ENCODE assay signal across 1 cellular context in the genomic region with DNA sequence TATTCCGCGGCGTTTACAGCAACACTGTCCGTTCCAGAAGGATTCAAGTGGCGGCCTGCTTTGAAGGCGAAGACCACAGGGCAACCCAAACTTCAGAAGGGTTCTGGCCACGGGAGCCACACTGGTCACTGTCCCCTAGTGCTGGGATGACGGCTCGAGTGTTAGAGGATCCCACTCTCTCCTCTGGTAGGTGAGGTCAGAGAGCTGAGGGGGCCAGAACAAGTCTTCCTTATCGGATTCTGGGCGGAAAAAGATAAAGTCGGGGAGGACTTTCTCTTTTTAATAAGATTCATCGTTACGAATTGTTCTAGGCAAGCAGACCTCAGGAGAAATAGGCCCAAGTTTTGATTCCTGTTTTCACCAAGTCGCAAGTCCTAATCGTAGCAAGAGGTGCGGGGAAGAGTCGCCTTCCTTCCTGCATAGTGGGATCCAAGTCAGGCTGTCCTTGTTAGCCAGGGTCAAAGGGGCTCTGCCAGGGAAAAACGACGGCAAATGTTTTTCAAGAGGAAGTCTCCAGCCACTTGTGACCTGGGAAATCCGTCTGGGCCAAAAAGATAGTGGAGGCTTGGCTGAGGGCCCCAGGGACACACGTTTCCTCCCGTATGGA.
TF ChIP-seq lines count a peak whose summit lies in the region.

No MANE protein-coding gene starts in this region.

TF ChIP-seq in K562, 482 proteins besides CTCF, POLR2A, EP300 and RAD21 (continued from another document and continues in another):
- TF ChIP-seq, protein P1, sequence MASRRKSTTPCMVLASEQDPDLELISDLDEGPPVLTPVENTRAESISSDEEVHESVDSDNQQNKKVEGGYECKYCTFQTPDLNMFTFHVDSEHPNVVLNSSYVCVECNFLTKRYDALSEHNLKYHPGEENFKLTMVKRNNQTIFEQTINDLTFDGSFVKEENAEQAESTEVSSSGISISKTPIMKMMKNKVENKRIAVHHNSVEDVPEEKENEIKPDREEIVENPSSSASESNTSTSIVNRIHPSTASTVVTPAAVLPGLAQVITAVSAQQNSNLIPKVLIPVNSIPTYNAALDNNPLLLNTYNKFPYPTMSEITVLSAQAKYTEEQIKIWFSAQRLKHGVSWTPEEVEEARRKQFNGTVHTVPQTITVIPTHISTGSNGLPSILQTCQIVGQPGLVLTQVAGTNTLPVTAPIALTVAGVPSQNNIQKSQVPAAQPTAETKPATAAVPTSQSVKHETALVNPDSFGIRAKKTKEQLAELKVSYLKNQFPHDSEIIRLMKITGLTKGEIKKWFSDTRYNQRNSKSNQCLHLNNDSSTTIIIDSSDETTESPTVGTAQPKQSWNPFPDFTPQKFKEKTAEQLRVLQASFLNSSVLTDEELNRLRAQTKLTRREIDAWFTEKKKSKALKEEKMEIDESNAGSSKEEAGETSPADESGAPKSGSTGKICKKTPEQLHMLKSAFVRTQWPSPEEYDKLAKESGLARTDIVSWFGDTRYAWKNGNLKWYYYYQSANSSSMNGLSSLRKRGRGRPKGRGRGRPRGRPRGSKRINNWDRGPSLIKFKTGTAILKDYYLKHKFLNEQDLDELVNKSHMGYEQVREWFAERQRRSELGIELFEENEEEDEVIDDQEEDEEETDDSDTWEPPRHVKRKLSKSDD (conservative IDR thresholded peaks at IDR 0.05; ENCODE audit: low read length), result no peak
- TF ChIP-seq FOXK1 (CRISPR knock-in tag; IDR thresholded peaks at IDR 0.05; ENCODE audit: borderline replicate concordance) (no peak), ZNF76 (CRISPR knock-in tag; IDR thresholded peaks at IDR 0.05; ENCODE audit: borderline replicate concordance) (no peak), NR1H2 (CRISPR knock-in tag; IDR thresholded peaks at IDR 0.05) (no peak; the same call in 1 of the 2 replicates), PTBP1 (IDR thresholded peaks at IDR 0.05; ENCODE audit: low read depth, low read length) (no peak), ASH1L (IDR thresholded peaks at IDR 0.05; ENCODE audit: borderline replicate concordance, low read depth, partially characterized antibody) (no peak), GABPA (tag; conservative IDR thresholded peaks at IDR 0.05; ENCODE audit: low read depth) (no peak), ZNF445 (CRISPR knock-in tag; IDR thresholded peaks at IDR 0.05; ENCODE audit: low read depth) (0 out of 2 replicates have a peak, but pooled peaks have one; percentile 31), CEBPG (CRISPR knock-in tag; IDR thresholded peaks at IDR 0.05) (no peak; the same call in 1 of the 2 replicates), CEBPG (tag; conservative IDR thresholded peaks at IDR 0.05 in 1 of 2, IDR thresholded peaks at IDR 0.05 in 1 of 2) (no peak), STAT5B (CRISPR knock-in tag; IDR thresholded peaks at IDR 0.05) (no peak), ZNF311 (CRISPR knock-in tag; IDR thresholded peaks at IDR 0.05) (peak; percentile 45; the same call in 1 of the 2 replicates), JUNB (CRISPR knock-in tag; conservative IDR thresholded peaks at IDR 0.05) (no peak), NR3C1 (CRISPR knock-in tag; IDR thresholded peaks at IDR 0.05) (no peak), NR2C1 (IDR thresholded peaks at IDR 0.05) (no peak), NR2C1 (tag; IDR thresholded peaks at IDR 0.05) (peak; percentile 81; the same call in 1 of the 2 replicates), NUFIP1 (IDR thresholded peaks at IDR 0.05; ENCODE audit: partially characterized antibody) (no peak), CXXC5 (CRISPR knock-in tag; IDR thresholded peaks at IDR 0.05) (no peak), MXI1 (IDR thresholded peaks at IDR 0.05; ENCODE audit: low read depth, low read length) (no peak), TCFL5 (CRISPR knock-in tag; conservative IDR thresholded peaks at IDR 0.05) (no peak), BACH1 (tag; IDR thresholded peaks at IDR 0.05) (no peak; the same call in 1 of the 2 replicates), NONO (IDR thresholded peaks at IDR 0.05; ENCODE audit: low read depth in 2 of 2, low read length in 1 of 2) (no peak), PHB (CRISPR knock-in tag; IDR thresholded peaks at IDR 0.05) (0 out of 2 replicates have a peak, but pooled peaks have one; percentile 10)
- TF ChIP-seq, protein P2, sequence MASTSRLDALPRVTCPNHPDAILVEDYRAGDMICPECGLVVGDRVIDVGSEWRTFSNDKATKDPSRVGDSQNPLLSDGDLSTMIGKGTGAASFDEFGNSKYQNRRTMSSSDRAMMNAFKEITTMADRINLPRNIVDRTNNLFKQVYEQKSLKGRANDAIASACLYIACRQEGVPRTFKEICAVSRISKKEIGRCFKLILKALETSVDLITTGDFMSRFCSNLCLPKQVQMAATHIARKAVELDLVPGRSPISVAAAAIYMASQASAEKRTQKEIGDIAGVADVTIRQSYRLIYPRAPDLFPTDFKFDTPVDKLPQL (IDR thresholded peaks at IDR 0.05; ENCODE audit: extremely low read depth, insufficient read length), result no peak
- TF ChIP-seq, protein P3, sequence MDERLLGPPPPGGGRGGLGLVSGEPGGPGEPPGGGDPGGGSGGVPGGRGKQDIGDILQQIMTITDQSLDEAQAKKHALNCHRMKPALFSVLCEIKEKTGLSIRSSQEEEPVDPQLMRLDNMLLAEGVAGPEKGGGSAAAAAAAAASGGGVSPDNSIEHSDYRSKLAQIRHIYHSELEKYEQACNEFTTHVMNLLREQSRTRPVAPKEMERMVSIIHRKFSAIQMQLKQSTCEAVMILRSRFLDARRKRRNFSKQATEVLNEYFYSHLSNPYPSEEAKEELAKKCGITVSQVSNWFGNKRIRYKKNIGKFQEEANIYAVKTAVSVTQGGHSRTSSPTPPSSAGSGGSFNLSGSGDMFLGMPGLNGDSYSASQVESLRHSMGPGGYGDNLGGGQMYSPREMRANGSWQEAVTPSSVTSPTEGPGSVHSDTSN (CRISPR knock-in tag; IDR thresholded peaks at IDR 0.05; ENCODE audit: low read depth), result no peak
- TF ChIP-seq, protein P3 (tag; conservative IDR thresholded peaks at IDR 0.05; ENCODE audit: low read depth), result no peak
- TF ChIP-seq, protein P4, sequence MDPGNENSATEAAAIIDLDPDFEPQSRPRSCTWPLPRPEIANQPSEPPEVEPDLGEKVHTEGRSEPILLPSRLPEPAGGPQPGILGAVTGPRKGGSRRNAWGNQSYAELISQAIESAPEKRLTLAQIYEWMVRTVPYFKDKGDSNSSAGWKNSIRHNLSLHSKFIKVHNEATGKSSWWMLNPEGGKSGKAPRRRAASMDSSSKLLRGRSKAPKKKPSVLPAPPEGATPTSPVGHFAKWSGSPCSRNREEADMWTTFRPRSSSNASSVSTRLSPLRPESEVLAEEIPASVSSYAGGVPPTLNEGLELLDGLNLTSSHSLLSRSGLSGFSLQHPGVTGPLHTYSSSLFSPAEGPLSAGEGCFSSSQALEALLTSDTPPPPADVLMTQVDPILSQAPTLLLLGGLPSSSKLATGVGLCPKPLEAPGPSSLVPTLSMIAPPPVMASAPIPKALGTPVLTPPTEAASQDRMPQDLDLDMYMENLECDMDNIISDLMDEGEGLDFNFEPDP (CRISPR knock-in tag; IDR thresholded peaks at IDR 0.05), result no peak
- TF ChIP-seq, protein P5, sequence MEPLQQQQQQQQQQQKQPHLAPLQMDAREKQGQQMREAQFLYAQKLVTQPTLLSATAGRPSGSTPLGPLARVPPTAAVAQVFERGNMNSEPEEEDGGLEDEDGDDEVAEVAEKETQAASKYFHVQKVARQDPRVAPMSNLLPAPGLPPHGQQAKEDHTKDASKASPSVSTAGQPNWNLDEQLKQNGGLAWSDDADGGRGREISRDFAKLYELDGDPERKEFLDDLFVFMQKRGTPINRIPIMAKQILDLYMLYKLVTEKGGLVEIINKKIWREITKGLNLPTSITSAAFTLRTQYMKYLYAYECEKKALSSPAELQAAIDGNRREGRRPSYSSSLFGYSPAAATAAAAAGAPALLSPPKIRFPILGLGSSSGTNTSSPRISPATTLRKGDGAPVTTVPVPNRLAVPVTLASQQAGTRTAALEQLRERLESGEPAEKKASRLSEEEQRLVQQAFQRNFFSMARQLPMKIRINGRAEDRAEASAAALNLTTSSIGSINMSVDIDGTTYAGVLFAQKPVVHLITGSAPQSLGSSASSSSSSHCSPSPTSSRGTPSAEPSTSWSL (CRISPR knock-in tag; IDR thresholded peaks at IDR 0.05; ENCODE audit: borderline replicate concordance), result no peak
- TF ChIP-seq, protein P6, sequence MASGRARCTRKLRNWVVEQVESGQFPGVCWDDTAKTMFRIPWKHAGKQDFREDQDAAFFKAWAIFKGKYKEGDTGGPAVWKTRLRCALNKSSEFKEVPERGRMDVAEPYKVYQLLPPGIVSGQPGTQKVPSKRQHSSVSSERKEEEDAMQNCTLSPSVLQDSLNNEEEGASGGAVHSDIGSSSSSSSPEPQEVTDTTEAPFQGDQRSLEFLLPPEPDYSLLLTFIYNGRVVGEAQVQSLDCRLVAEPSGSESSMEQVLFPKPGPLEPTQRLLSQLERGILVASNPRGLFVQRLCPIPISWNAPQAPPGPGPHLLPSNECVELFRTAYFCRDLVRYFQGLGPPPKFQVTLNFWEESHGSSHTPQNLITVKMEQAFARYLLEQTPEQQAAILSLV (tag; IDR thresholded peaks at IDR 0.05), result no peak
- TF ChIP-seq, protein P7, sequence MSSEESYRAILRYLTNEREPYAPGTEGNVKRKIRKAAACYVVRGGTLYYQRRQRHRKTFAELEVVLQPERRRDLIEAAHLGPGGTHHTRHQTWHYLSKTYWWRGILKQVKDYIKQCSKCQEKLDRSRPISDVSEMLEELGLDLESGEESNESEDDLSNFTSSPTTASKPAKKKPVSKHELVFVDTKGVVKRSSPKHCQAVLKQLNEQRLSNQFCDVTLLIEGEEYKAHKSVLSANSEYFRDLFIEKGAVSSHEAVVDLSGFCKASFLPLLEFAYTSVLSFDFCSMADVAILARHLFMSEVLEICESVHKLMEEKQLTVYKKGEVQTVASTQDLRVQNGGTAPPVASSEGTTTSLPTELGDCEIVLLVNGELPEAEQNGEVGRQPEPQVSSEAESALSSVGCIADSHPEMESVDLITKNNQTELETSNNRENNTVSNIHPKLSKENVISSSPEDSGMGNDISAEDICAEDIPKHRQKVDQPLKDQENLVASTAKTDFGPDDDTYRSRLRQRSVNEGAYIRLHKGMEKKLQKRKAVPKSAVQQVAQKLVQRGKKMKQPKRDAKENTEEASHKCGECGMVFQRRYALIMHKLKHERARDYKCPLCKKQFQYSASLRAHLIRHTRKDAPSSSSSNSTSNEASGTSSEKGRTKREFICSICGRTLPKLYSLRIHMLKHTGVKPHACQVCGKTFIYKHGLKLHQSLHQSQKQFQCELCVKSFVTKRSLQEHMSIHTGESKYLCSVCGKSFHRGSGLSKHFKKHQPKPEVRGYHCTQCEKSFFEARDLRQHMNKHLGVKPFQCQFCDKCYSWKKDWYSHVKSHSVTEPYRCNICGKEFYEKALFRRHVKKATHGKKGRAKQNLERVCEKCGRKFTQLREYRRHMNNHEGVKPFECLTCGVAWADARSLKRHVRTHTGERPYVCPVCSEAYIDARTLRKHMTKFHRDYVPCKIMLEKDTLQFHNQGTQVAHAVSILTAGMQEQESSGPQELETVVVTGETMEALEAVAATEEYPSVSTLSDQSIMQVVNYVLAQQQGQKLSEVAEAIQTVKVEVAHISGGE (CRISPR knock-in tag; IDR thresholded peaks at IDR 0.05), result no peak; a peak in 1 of 6 replicates
- TF ChIP-seq, protein P8, sequence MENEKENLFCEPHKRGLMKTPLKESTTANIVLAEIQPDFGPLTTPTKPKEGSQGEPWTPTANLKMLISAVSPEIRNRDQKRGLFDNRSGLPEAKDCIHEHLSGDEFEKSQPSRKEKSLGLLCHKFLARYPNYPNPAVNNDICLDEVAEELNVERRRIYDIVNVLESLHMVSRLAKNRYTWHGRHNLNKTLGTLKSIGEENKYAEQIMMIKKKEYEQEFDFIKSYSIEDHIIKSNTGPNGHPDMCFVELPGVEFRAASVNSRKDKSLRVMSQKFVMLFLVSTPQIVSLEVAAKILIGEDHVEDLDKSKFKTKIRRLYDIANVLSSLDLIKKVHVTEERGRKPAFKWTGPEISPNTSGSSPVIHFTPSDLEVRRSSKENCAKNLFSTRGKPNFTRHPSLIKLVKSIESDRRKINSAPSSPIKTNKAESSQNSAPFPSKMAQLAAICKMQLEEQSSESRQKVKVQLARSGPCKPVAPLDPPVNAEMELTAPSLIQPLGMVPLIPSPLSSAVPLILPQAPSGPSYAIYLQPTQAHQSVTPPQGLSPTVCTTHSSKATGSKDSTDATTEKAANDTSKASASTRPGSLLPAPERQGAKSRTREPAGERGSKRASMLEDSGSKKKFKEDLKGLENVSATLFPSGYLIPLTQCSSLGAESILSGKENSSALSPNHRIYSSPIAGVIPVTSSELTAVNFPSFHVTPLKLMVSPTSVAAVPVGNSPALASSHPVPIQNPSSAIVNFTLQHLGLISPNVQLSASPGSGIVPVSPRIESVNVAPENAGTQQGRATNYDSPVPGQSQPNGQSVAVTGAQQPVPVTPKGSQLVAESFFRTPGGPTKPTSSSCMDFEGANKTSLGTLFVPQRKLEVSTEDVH (IDR thresholded peaks at IDR 0.05; ENCODE audit: low read depth, partially characterized antibody), result peak; percentile 20
